ENCODE assay signal across 2 cellular contexts in genomic region chr2:3453196-3453845, GRCh38.
TF ChIP-seq lines count a peak whose summit lies in the region.

No MANE protein-coding gene starts in this region.

TF ChIP-seq in IMR-90, 13 proteins besides CTCF, POLR2A, EP300 and RAD21 (continued from another document):
- TF ChIP-seq USF2 (IDR thresholded peaks at IDR 0.05; ENCODE audit: low read depth, low read length) (no peak), RCOR1 (IDR thresholded peaks at IDR 0.05; ENCODE audit: insufficient replicate concordance, low read length) (no peak), MAZ (IDR thresholded peaks at IDR 0.05; ENCODE audit: borderline replicate concordance, low read depth, low read length) (no peak), BHLHE40 (IDR thresholded peaks at IDR 0.05; ENCODE audit: low read depth, low read length) (no peak), CEBPB (IDR thresholded peaks at IDR 0.05; ENCODE audit: low read depth, low read length) (no peak), FOS (IDR thresholded peaks at IDR 0.05; ENCODE audit: low read depth, low read length) (no peak), SMC3 (IDR thresholded peaks at IDR 0.05; ENCODE audit: low read depth, low read length) (no peak), MXI1 (IDR thresholded peaks at IDR 0.05; ENCODE audit: borderline replicate concordance, low read depth, low read length) (no peak), MAFK (IDR thresholded peaks at IDR 0.05; ENCODE audit: low read depth, low read length) (no peak), RFX5 (IDR thresholded peaks at IDR 0.05; ENCODE audit: low read depth, low read length) (no peak), CHD1 (IDR thresholded peaks at IDR 0.05; ENCODE audit: low read depth, low read length) (no peak), ELK1 (IDR thresholded peaks at IDR 0.05; ENCODE audit: borderline replicate concordance, low read depth, low read length) (no peak)

TF ChIP-seq in endothelial cell of umbilical vein, 7 proteins besides CTCF, POLR2A, EP300 and RAD21 (continued from another document):
- TF ChIP-seq POLR2AphosphoS5 (IDR thresholded peaks at IDR 0.05; ENCODE audit: insufficient read depth, low read depth, low read length) (no peak), JUN (IDR thresholded peaks at IDR 0.05; ENCODE audit: borderline replicate concordance, insufficient read depth, insufficient read length, low read depth) (no peak), MYC (IDR thresholded peaks at IDR 0.05; ENCODE audit: low read depth, low read length) (no peak), GATA2 (IDR thresholded peaks at IDR 0.05; ENCODE audit: insufficient read depth, insufficient read length, low read depth, low read length) (no peak), MAX (IDR thresholded peaks at IDR 0.05; ENCODE audit: insufficient read depth, insufficient read length) (no peak), EZH2 (IDR thresholded peaks at IDR 0.05; ENCODE audit: borderline replicate concordance, low read depth, low read length, severe bottlenecking) (no peak)
